18 cellular contexts compared by ENCODE assay signal in the genomic region with DNA sequence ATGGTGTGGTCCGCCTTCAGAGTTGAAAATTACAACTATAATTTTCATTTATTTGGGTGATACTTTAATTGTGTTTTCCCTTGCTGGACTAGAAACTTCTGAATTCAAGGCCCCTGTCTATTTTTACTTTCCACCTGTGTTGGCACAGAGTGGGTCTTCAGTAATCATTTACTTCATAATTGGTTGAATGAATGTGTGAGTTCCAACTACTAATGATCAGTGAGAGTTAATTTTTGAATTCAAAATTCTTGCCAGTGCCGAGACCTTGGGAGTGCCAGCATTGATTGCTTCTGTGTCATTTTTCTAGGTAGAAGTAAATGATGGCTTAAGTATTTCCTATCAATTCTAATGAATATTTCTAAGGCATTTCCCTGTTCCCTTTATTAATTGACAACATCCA.
DNase-seq lines count a peak whose midpoint lies in the region; ATAC-seq, FAIRE-seq and TF ChIP-seq lines count a peak whose summit lies in the region.
"Had no signal": no experiment of that assay in that cellular context is flagged by ENCODE, and none has a peak within 500 bp of the region (broad histone marks: within the 10 kb centered on the region; RNA-seq: fewer than 3 reads in every experiment).

No MANE protein-coding gene starts in this region.

- H3K36me3 Mint-ChIP-seq in activated CD8-positive, alpha-beta T cell treated with anti-CD3 and anti-CD28 coated beads for 36 hours (ENCODE audit: low read depth), result peaks cover 23% of the 10 kb centered on the region
- peaks cover 40% of the 10 kb centered on the region for H3K36me3 Mint-ChIP-seq in activated CD8-positive, alpha-beta T cell treated with anti-CD3 and anti-CD28 coated beads, Interleukin-2, amount 10 ng/mL, durations not matched to agents 7 days and 5 days (ENCODE audit: low read depth)
- H3K36me3 Mint-ChIP-seq in Calu3 (ENCODE audit: insufficient read depth, unreplicated experiment), result no peaks in the 10 kb centered on the region
- peaks cover 20% of the 10 kb centered on the region for H3K36me3 Mint-ChIP-seq in activated naive CD8-positive, alpha-beta T cell treated with anti-CD3 and anti-CD28 coated beads, Interleukin-2, amount 50 U/mL, for 24 hours (ENCODE audit: low read depth)

- no peak overlapping the region for H3K4me3 Mint-ChIP-seq in activated CD8-positive, alpha-beta T cell treated with anti-CD3 and anti-CD28 coated beads for 36 hours
- no peak overlapping the region for H3K4me3 Mint-ChIP-seq in activated CD8-positive, alpha-beta T cell treated with anti-CD3 and anti-CD28 coated beads, Interleukin-2, amount 10 ng/mL, durations not matched to agents 7 days and 5 days
- H3K4me3 Mint-ChIP-seq in Calu3 (ENCODE audit: low read depth, unreplicated experiment), result peak overlapping the region; percentile 65
- no peak overlapping the region for H3K4me3 Mint-ChIP-seq in activated naive CD8-positive, alpha-beta T cell treated with anti-CD3 and anti-CD28 coated beads, Interleukin-2, amount 50 U/mL, for 24 hours

- H3K4me1 Mint-ChIP-seq in activated CD8-positive, alpha-beta T cell treated with anti-CD3 and anti-CD28 coated beads for 36 hours (ENCODE audit: low read depth), result peaks cover 71% of the 10 kb centered on the region
- H3K4me1 Mint-ChIP-seq in activated CD8-positive, alpha-beta T cell treated with anti-CD3 and anti-CD28 coated beads, Interleukin-2, amount 10 ng/mL, durations not matched to agents 7 days and 5 days (ENCODE audit: low read depth), result peaks cover 36% of the 10 kb centered on the region
- peaks cover 45% of the 10 kb centered on the region for H3K4me1 Mint-ChIP-seq in Calu3 (ENCODE audit: low read depth, unreplicated experiment)
- H3K4me1 Mint-ChIP-seq in activated naive CD8-positive, alpha-beta T cell treated with anti-CD3 and anti-CD28 coated beads, Interleukin-2, amount 50 U/mL, for 24 hours, result peaks cover 79% of the 10 kb centered on the region

- no peak for TF ChIP-seq CTCF in activated CD8-positive, alpha-beta T cell treated with anti-CD3 and anti-CD28 coated beads for 36 hours (IDR thresholded peaks at IDR 0.05)
- TF ChIP-seq CTCF in Calu3 (IDR thresholded peaks at IDR 0.05; ENCODE audit: unreplicated experiment) (no peak), pancreas (IDR thresholded peaks at IDR 0.05) (no peak)

- in situ Hi-C loops in G401 (cut with HindIII; ENCODE audit: low sequenced_read_pairs), result no loop called here

- H3K4me3 ChIP-seq in pancreas, result no peak overlapping the region
- H3K4me3 ChIP-seq: BLaER1 treated with 17β-estradiol and CSF1 and Interleukin-3, amounts not matched to agents 10 nM and 100 nM; SJCRH30 had no signal

- POLR2A ChIA-PET in activated CD8-positive, alpha-beta T cell treated with anti-CD3 and anti-CD28 coated beads for 36 hours (lab: Charles Lee), result no interaction called here
- POLR2A ChIA-PET in activated CD8-positive, alpha-beta T cell treated with anti-CD3 and anti-CD28 coated beads, Interleukin-2, amount 10 ng/mL, durations not matched to agents 7 days and 5 days (lab: Charles Lee), result no interaction called here

- no peaks in the 10 kb centered on the region for H3K36me3 ChIP-seq in pancreas
- H3K36me3 ChIP-seq: SJCRH30 had no signal

- no peaks in the 10 kb centered on the region for H3K27me3 ChIP-seq in pancreas
- H3K27me3 ChIP-seq: BLaER1 treated with 17β-estradiol and CSF1 and Interleukin-3, amounts not matched to agents 10 nM and 100 nM; SJCRH30 had no signal

- H3K9me3 Mint-ChIP-seq in activated CD8-positive, alpha-beta T cell treated with anti-CD3 and anti-CD28 coated beads for 36 hours, result peaks cover 6% of the 10 kb centered on the region
- peaks cover 18% of the 10 kb centered on the region for H3K9me3 Mint-ChIP-seq in activated CD8-positive, alpha-beta T cell treated with anti-CD3 and anti-CD28 coated beads, Interleukin-2, amount 10 ng/mL, durations not matched to agents 7 days and 5 days (ENCODE audit: insufficient read depth)
- H3K9me3 Mint-ChIP-seq in Calu3 (ENCODE audit: low read depth, unreplicated experiment), result no peaks in the 10 kb centered on the region
- H3K9me3 Mint-ChIP-seq in activated naive CD8-positive, alpha-beta T cell treated with anti-CD3 and anti-CD28 coated beads, Interleukin-2, amount 50 U/mL, for 24 hours, result peaks cover 4% of the 10 kb centered on the region
- H3K9me3 Mint-ChIP-seq: IgD-negative memory B cell had no signal

- no peaks in the 10 kb centered on the region for H3K9me3 ChIP-seq in pancreas
- H3K9me3 ChIP-seq: SJCRH30 had no signal

- H3K27ac ChIP-seq in pancreas, result peak overlapping the region in 1 of 4 donors; percentile 49
- H3K27ac ChIP-seq: BLaER1 treated with 17β-estradiol and CSF1 and Interleukin-3, amounts not matched to agents 10 nM and 100 nM; SJCRH30 had no signal

- CTCF ChIA-PET in activated CD8-positive, alpha-beta T cell treated with anti-CD3 and anti-CD28 coated beads for 36 hours (lab: Charles Lee), result interaction anchor here (2.1 kb wide), 1 partner anchor 16 kb away, joined by 6 read pairs; no protein-coding TSS in a partner anchor
- CTCF ChIA-PET in activated CD8-positive, alpha-beta T cell treated with anti-CD3 and anti-CD28 coated beads, Interleukin-2, amount 10 ng/mL, durations not matched to agents 7 days and 5 days (lab: Charles Lee), result interaction anchor here (0.7 kb wide), 1 partner anchor 30 kb away, joined by 5 read pairs; no protein-coding TSS in a partner anchor
- CTCF ChIA-PET in Calu3 (lab: Charles Lee), result no interaction called here

- ATAC-seq in activated CD8-positive, alpha-beta T cell treated with anti-CD3 and anti-CD28 coated beads for 36 hours, result no peak
- ATAC-seq in activated CD8-positive, alpha-beta T cell treated with anti-CD3 and anti-CD28 coated beads, Interleukin-2, amount 10 ng/mL, durations not matched to agents 7 days and 5 days, result no peak
- ATAC-seq in activated naive CD8-positive, alpha-beta T cell treated with anti-CD3 and anti-CD28 coated beads, Interleukin-2, amount 50 U/mL, for 24 hours, result no peak
- peak; percentile 11 to 70 (median 56) for ATAC-seq in pancreas

- H3K27me3 Mint-ChIP-seq in activated CD8-positive, alpha-beta T cell treated with anti-CD3 and anti-CD28 coated beads for 36 hours, result no peaks in the 10 kb centered on the region
- no peaks in the 10 kb centered on the region for H3K27me3 Mint-ChIP-seq in activated CD8-positive, alpha-beta T cell treated with anti-CD3 and anti-CD28 coated beads, Interleukin-2, amount 10 ng/mL, durations not matched to agents 7 days and 5 days (ENCODE audit: low read depth)
- no peaks in the 10 kb centered on the region for H3K27me3 Mint-ChIP-seq in Calu3 (ENCODE audit: unreplicated experiment)
- H3K27me3 Mint-ChIP-seq in activated naive CD8-positive, alpha-beta T cell treated with anti-CD3 and anti-CD28 coated beads, Interleukin-2, amount 50 U/mL, for 24 hours, result no peaks in the 10 kb centered on the region
- H3K27me3 Mint-ChIP-seq: IgD-negative memory B cell had no signal

- DNase-seq in activated CD8-positive, alpha-beta T cell treated with anti-CD3 and anti-CD28 coated beads for 36 hours, result no peak
- DNase-seq in activated CD8-positive, alpha-beta T cell treated with anti-CD3 and anti-CD28 coated beads, Interleukin-2, amount 10 ng/mL, durations not matched to agents 7 days and 5 days, result no peak
- DNase-seq in Calu3, result no peak
- DNase-seq in activated naive CD8-positive, alpha-beta T cell treated with anti-CD3 and anti-CD28 coated beads, Interleukin-2, amount 50 U/mL, for 24 hours, result no peak
- no peak for DNase-seq in pancreas
- DNase-seq in G401 (ENCODE audit: low spot score), result no peak
- no peak for DNase-seq in NCI-H187 (lab: John Stamatoyannopoulos, UW)
- DNase-seq: 8988T, DMS53, NCI-H1694, NCI-H2081 treated with DMSO at 0.1 percent for 48 hours, NCI-H446, NCI-H526, SJCRH30 had no signal

- FAIRE-seq in pancreas (lab: Jason Lieb, UNC), result no peak
- FAIRE-seq: D721Med, RCC 7860 had no signal

- no TSS peak for BruUV-seq in Calu3 (replicated peaks; lab: Mats Ljungman, UMichigan)

- peak overlapping the region; percentile 93 for H3K27ac Mint-ChIP-seq in activated CD8-positive, alpha-beta T cell treated with anti-CD3 and anti-CD28 coated beads for 36 hours
- H3K27ac Mint-ChIP-seq in activated CD8-positive, alpha-beta T cell treated with anti-CD3 and anti-CD28 coated beads, Interleukin-2, amount 10 ng/mL, durations not matched to agents 7 days and 5 days, result no peak overlapping the region
- peak overlapping the region; percentile 91 for H3K27ac Mint-ChIP-seq in Calu3 (ENCODE audit: unreplicated experiment)
- H3K27ac Mint-ChIP-seq in activated naive CD8-positive, alpha-beta T cell treated with anti-CD3 and anti-CD28 coated beads, Interleukin-2, amount 50 U/mL, for 24 hours, result peak overlapping the region; percentile 98

- WGBS in pancreas, 2 donors, result 52 to 59% methylated on average over 2 of the region's 2 CpGs

- intact Hi-C loops in activated CD8-positive, alpha-beta T cell treated with anti-CD3 and anti-CD28 coated beads for 36 hours (cut with micrococcal nuclease), result no loop called here
- intact Hi-C loops in Calu3 (cut with micrococcal nuclease; ENCODE audit: unreplicated experiment), result loop anchor here (5.0 kb wide), 1 partner anchor 61 kb away; the partner anchor contains the start of gene PARP8
- intact Hi-C loops in pancreas (cut with DNase I), result no loop called here

- peaks cover 0 to 30% (median 22%) of the 10 kb centered on the region in 3 donors for H3K4me1 ChIP-seq in pancreas
- H3K4me1 ChIP-seq: SJCRH30 had no signal

Comparison
In these comparisons a context has a peak if more than half of its experiments do, and no peak if none do; other contexts are left out.
1. ATAC-seq: peak in pancreas (4 of 4); none in activated CD8-positive, alpha-beta T cell treated with anti-CD3 and anti-CD28 coated beads for 36 hours (single experiment), activated CD8-positive, alpha-beta T cell treated with anti-CD3 and anti-CD28 coated beads, Interleukin-2, amount 10 ng/mL, durations not matched to agents 7 days and 5 days (single experiment) and activated naive CD8-positive, alpha-beta T cell treated with anti-CD3 and anti-CD28 coated beads, Interleukin-2, amount 50 U/mL, for 24 hours (single experiment).